ENCODE assay signal across 30 cellular contexts in the genomic region with DNA sequence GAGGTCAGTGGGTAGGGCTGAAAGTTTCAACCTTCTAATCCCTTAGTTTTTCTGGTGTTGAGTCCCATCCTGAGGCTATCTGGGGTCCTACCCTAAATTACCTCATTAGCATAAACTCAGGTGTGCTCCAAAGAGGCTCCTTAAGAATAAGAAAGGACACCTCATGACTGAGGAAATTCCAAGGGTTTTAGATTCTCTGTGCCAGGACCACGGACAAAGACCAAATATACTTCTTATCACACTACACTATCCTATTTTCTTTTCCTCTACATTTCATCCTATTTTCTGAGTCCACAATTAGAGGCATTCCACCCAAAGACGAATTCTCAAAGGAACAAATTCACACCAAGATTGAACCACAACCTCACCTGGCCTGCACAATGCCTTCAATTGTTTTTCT. TPM values are rescaled to one million over a fixed set of nuclear protein-coding genes. Genes with fewer than 3 reads are reported as not detected.
"Had no signal": no experiment of that assay in that cellular context is flagged by ENCODE, and none has a peak within 500 bp of the region (broad histone marks: within the 10 kb centered on the region; RNA-seq: fewer than 3 reads in every experiment).

No MANE protein-coding gene starts in this region.

- H3K27ac ChIP-seq: neutrophil, ovary, parathyroid adenoma, psoas muscle, right lobe of liver, sigmoid colon, thoracic aorta, thyroid gland, tibial nerve, upper lobe of right lung, uterus had no signal

- H3K9ac ChIP-seq: parathyroid adenoma had no signal

- H3K79me2 ChIP-seq: parathyroid adenoma had no signal

- H3K36me3 Mint-ChIP-seq: naive thymus-derived CD8-positive, alpha-beta T cell; natural killer cell treated with Interleukin-12 subunit alpha and Interleukin-12 subunit beta and Interleukin-15 and Interleukin-18, amount 100 ng/mL, for 72 hours; stimulated activated effector memory CD8-positive, alpha-beta T cell treated with anti-CD3 and anti-CD28 coated beads, Interleukin-12 subunit alpha, Interleukin-12 subunit beta, amount 100 ng/mL, for 72 hours; stimulated activated naive B cell treated with anti-CD40 and anti-IgM and Interleukin-4, amounts not matched to agents 10 μg/mL and 1 μg/mL and 100 μg/mL, for 72 hours; type B pancreatic cell had no signal

- H3K9me3 Mint-ChIP-seq: natural killer cell treated with Interleukin-12 subunit alpha and Interleukin-12 subunit beta and Interleukin-15 and Interleukin-18, amount 100 ng/mL, for 72 hours; neural crest cell; stimulated activated effector memory CD8-positive, alpha-beta T cell treated with anti-CD3 and anti-CD28 coated beads, Interleukin-12 subunit alpha, Interleukin-12 subunit beta, amount 100 ng/mL, for 72 hours; stimulated activated naive CD8-positive, alpha-beta T cell treated with anti-CD3 and anti-CD28 coated beads, Interleukin-15, Interleukin-2, amounts not matched to agents 100 ng/mL and 50 ng/mL, for 24 hours; type B pancreatic cell had no signal

- H3K4me3 ChIP-seq: ovary, psoas muscle, right lobe of liver, sigmoid colon, stomach, thoracic aorta, thyroid gland, tibial nerve, upper lobe of right lung, uterus had no signal

- H3K9me3 ChIP-seq: neutrophil, ovary, psoas muscle, right lobe of liver, sigmoid colon, stomach, thoracic aorta, thyroid gland, tibial nerve, upper lobe of right lung, uterus had no signal

- H3K36me3 ChIP-seq: neutrophil, ovary, right lobe of liver, sigmoid colon, stomach, thoracic aorta, thyroid gland, tibial nerve, upper lobe of right lung, uterus had no signal

- H3K4me1 ChIP-seq: parathyroid adenoma, psoas muscle, sigmoid colon, stomach, thyroid gland, tibial nerve, upper lobe of right lung, uterus had no signal

- H2AFZ ChIP-seq: parathyroid adenoma had no signal

- H3K4me1 Mint-ChIP-seq: stimulated activated effector memory CD8-positive, alpha-beta T cell treated with anti-CD3 and anti-CD28 coated beads, Interleukin-12 subunit alpha, Interleukin-12 subunit beta, amount 100 ng/mL, for 72 hours had no signal

- H3K4me3 Mint-ChIP-seq: naive thymus-derived CD8-positive, alpha-beta T cell; natural killer cell treated with Interleukin-12 subunit alpha and Interleukin-12 subunit beta and Interleukin-15 and Interleukin-18, amount 100 ng/mL, for 72 hours; nephron progenitor cell; neural crest cell; stimulated activated effector memory CD8-positive, alpha-beta T cell treated with anti-CD3 and anti-CD28 coated beads, Interleukin-12 subunit alpha, Interleukin-12 subunit beta, amount 100 ng/mL, for 72 hours; stimulated activated naive B cell treated with anti-CD40 and anti-IgM and Interleukin-4, amounts not matched to agents 10 μg/mL and 1 μg/mL and 100 μg/mL, for 72 hours; stimulated activated naive CD8-positive, alpha-beta T cell treated with anti-CD3 and anti-CD28 coated beads, Interleukin-15, Interleukin-2, amounts not matched to agents 100 ng/mL and 50 ng/mL, for 24 hours; type B pancreatic cell had no signal

- ATAC-seq: naive thymus-derived CD8-positive, alpha-beta T cell; natural killer cell treated with Interleukin-12 subunit alpha and Interleukin-12 subunit beta and Interleukin-15 and Interleukin-18, amount 100 ng/mL, for 72 hours; psoas muscle; right cardiac atrium; right lobe of liver; stimulated activated effector memory CD8-positive, alpha-beta T cell treated with anti-CD3 and anti-CD28 coated beads, Interleukin-12 subunit alpha, Interleukin-12 subunit beta, amount 100 ng/mL, for 72 hours; stimulated activated naive B cell treated with anti-CD40 and anti-IgM and Interleukin-4, amounts not matched to agents 10 μg/mL and 1 μg/mL and 100 μg/mL, for 72 hours; upper lobe of right lung had no signal

- DNase-seq: naive thymus-derived CD8-positive, alpha-beta T cell; nephron progenitor cell; nucleus accumbens; ovary; posterior cingulate gyrus; psoas muscle; right cardiac atrium; right lobe of liver; small intestine; stimulated activated CD4-positive, alpha-beta T cell treated with anti-CD3 and anti-CD28 coated beads, Interleukin-15, amount 100 ng/mL, for 24 hours; stimulated activated CD4-positive, alpha-beta T cell treated with anti-CD3 and anti-CD28 coated beads, Interleukin-2, amount 100 ng/mL, for 24 hours; stimulated activated CD4-positive, alpha-beta T cell treated with anti-CD3 and anti-CD28 coated beads, Interleukin-2, amount 100 ng/mL, for 48 hours; stimulated activated CD4-positive, alpha-beta T cell treated with anti-CD3 and anti-CD28 coated beads, Interleukin-4, amount 100 ng/mL, for 24 hours; stimulated activated naive B cell treated with anti-CD40 and anti-IgM and Interleukin-4, amounts not matched to agents 10 μg/mL and 1 μg/mL and 100 μg/mL, for 72 hours; stimulated activated naive CD4-positive, alpha-beta T cell treated with Interleukin-2 at 50 U/mL for 16 hours; stomach; thyroid gland; upper lobe of right lung; uterus had no signal

- H3K27ac Mint-ChIP-seq: naive thymus-derived CD8-positive, alpha-beta T cell; natural killer cell treated with Interleukin-12 subunit alpha and Interleukin-12 subunit beta and Interleukin-15 and Interleukin-18, amount 100 ng/mL, for 72 hours; nephron progenitor cell; progenitor cell of endocrine pancreas; stimulated activated effector memory CD8-positive, alpha-beta T cell treated with anti-CD3 and anti-CD28 coated beads, Interleukin-12 subunit alpha, Interleukin-12 subunit beta, amount 100 ng/mL, for 72 hours; stimulated activated naive B cell treated with anti-CD40 and anti-IgM and Interleukin-4, amounts not matched to agents 10 μg/mL and 1 μg/mL and 100 μg/mL, for 72 hours; stimulated activated naive CD8-positive, alpha-beta T cell treated with anti-CD3 and anti-CD28 coated beads, Interleukin-15, Interleukin-2, amounts not matched to agents 100 ng/mL and 50 ng/mL, for 24 hours; type B pancreatic cell had no signal

- H3K27me3 ChIP-seq: ovary, right lobe of liver, sigmoid colon, stomach, thyroid gland, tibial nerve, upper lobe of right lung, uterus had no signal

RNA-seq across cellular contexts. Expression of a gene that starts 9.8 kb away (rescaled TPM):
- total RNA-seq: naive thymus-derived CD8-positive, alpha-beta T cell; natural killer cell treated with Interleukin-12 subunit alpha and Interleukin-12 subunit beta and Interleukin-15 and Interleukin-18, amount 100 ng/mL, for 72 hours had no signal
- polyA plus RNA-seq: naive thymus-derived CD8-positive, alpha-beta T cell had no signal
